8 cellular contexts compared by ENCODE assay signal in the genomic region with DNA sequence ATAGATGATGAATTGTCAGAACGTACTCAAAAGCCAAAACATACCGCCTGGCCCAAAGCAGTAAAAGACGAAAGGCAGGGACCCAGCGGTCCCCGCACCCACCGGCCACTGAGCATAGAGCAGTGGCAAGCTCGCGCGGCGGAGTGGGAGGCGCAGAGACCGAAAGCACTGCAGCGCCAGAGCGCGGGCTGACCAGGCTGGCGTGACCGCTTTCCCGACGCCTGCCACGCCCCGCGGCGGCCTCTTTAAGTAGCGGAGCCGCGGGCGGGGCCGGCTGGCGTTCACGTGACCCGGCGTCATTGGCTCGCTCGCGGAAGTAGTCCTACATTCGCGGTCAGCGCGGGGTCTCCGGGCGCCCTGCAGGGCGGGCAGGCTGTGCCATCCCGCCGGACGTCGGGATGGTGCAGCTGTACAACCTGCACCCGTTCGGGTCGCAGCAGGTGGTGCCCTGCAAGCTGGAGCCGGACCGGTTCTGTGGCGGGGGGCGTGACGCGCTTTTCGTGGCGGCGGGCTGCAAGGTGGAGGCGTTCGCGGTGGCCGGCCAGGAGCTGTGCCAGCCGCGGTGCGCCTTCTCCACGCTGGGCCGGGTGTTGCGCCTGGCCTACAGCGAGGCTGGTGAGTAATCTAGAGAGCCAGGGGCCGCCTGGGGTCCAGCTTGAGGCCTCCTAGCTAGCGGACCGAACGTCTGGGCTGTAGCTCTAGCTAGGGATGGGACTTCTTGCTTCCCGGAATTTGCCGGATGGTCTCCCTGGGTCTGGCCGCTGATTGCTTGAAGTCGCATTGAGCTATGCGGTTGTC. TPM values are rescaled to one million over a fixed set of nuclear protein-coding genes. Genes with fewer than 3 reads are reported as not detected.
DNase-seq lines count a peak whose midpoint lies in the region; ATAC-seq, FAIRE-seq and TF ChIP-seq lines count a peak whose summit lies in the region.

A gene with protein sequence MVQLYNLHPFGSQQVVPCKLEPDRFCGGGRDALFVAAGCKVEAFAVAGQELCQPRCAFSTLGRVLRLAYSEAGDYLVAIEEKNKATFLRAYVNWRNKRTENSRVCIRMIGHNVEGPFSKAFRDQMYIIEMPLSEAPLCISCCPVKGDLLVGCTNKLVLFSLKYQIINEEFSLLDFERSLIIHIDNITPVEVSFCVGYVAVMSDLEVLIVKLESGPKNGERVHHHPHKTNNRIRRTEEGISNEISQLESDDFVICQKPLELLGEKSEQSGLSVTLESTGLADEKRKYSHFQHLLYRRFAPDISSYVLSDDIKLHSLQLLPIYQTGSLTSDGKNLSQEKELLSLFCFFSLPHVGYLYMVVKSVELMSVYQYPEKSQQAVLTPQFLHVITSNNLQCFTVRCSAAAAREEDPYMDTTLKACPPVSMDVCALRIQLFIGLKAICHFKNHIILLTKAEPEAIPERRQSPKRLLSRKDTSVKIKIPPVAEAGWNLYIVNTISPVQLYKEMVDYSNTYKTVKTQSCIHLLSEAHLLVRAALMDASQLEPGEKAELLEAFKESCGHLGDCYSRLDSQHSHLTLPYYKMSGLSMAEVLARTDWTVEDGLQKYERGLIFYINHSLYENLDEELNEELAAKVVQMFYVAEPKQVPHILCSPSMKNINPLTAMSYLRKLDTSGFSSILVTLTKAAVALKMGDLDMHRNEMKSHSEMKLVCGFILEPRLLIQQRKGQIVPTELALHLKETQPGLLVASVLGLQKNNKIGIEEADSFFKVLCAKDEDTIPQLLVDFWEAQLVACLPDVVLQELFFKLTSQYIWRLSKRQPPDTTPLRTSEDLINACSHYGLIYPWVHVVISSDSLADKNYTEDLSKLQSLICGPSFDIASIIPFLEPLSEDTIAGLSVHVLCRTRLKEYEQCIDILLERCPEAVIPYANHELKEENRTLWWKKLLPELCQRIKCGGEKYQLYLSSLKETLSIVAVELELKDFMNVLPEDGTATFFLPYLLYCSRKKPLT (plus strand): TSS at position 313 of the 798 bp plus-strand sequence. CDS start 86 bp downstream, at position 399.

- no peaks in the 10 kb centered on the region for H3K27me3 ChIP-seq in bronchial epithelial cell (ENCODE audit: control insufficient read depth, insufficient read depth, low read length)

- FAIRE-seq in bronchial epithelial cell (lab: Jason Lieb, UNC), result no peak

- ATAC-seq in GM19023 (IDR thresholded peaks at IDR 0.05; ENCODE audit: unreplicated experiment) (peak; percentile 94), HG03196 (IDR thresholded peaks at IDR 0.05; ENCODE audit: unreplicated experiment) (peak; percentile 96)

- no peaks in the 10 kb centered on the region for H3K36me3 ChIP-seq in bronchial epithelial cell (ENCODE audit: control insufficient read depth, insufficient read depth, low read length)

- DNase-seq in AG09309 (ENCODE audit: low read depth) (no peak), NCI-H2227 treated with DMSO at 0.1 percent for 48 hours (lab: John Stamatoyannopoulos, UW) (peak; percentile 81), bronchial epithelial cell (ENCODE audit: low read depth) (peak; percentile 70), iPS-NIHi7 (ENCODE audit: extremely low spot score) (peak; percentile 90), smooth muscle cell of the brain vasculature (ENCODE audit: low read depth, low spot score) (peak; percentile 75)

- no peak for TF ChIP-seq CTCF in AG09309 (IDR thresholded peaks at IDR 0.05; ENCODE audit: control insufficient read depth, insufficient read depth, low read depth, low read length, missing control alignments)
- TF ChIP-seq CTCF in WI38 (IDR thresholded peaks at IDR 0.05; ENCODE audit: low read depth, low read length), result no peak
- TF ChIP-seq CTCF in bronchial epithelial cell (IDR thresholded peaks at IDR 0.05; ENCODE audit: insufficient read depth, low read length, severe bottlenecking), result peak; percentile 11

- H3K4me3 ChIP-seq in AG09309 (ENCODE audit: control insufficient read depth, low read depth, low read length), result peak within 1 kb of the TSS; percentile 92
- H3K4me3 ChIP-seq in WI38 (ENCODE audit: low read depth, low read length), result peak within 1 kb of the TSS; percentile 86
- H3K4me3 ChIP-seq in bronchial epithelial cell (ENCODE audit: low read depth, low read length), result peak within 1 kb of the TSS; percentile 85

RNA-seq across cellular contexts. Expression of the gene that starts here (rescaled TPM):
- 7.8 and 8.2 TPM in 2 replicates for total RNA-seq in bronchial epithelial cell
